In genomic region chr11:77473001-77473800, GRCh38 we compare ENCODE assay signal across 7 cellular contexts. TPM values are rescaled to one million over a fixed set of nuclear protein-coding genes. Genes with fewer than 3 reads are reported as not detected.
DNase-seq lines count a peak whose midpoint lies in the region; ATAC-seq and TF ChIP-seq lines count a peak whose summit lies in the region.

No MANE protein-coding gene starts in this region.

- no peaks in the 10 kb centered on the region for H3K36me3 Mint-ChIP-seq in activated naive CD8-positive, alpha-beta T cell treated with anti-CD3 and anti-CD28 coated beads for 36 hours

- H3K27ac ChIP-seq in Peyer's patch (peak overlapping the region; percentile 68 to 91 (median 88)), uterus (peak overlapping the region; percentile 78 to 84)

- H3K4me3 ChIP-seq in Peyer's patch (peak overlapping the region; percentile 50 to 85 (median 66)), uterus (peak overlapping the region; percentile 50 to 71)

- DNase-seq in GM13977 (ENCODE audit: low spot score) (peak; percentile 72), Peyer's patch (peak; percentile 24 to 81 (median 66)), left cardiac atrium (peak; percentile 53), posterior vena cava (ENCODE audit: low spot score) (peak; percentile 82), uterus (peak; percentile 41 to 42)
- DNase-seq in activated naive CD8-positive, alpha-beta T cell treated with anti-CD3 and anti-CD28 coated beads for 36 hours: peak; percentile 65

- H3K36me3 ChIP-seq in Peyer's patch (no peaks in the 10 kb centered on the region), uterus (no peaks in the 10 kb centered on the region)

- in situ Hi-C loops in GM13977 (cut with MboI; ENCODE audit: low pct_unique_long_range_greater_than_20kb, low sequenced_read_pairs, unreplicated experiment): loop anchor here (25.0 kb wide), 1 partner anchor 111 kb away; no protein-coding TSS in a partner anchor

- ATAC-seq in HG02885 (IDR thresholded peaks at IDR 0.05; ENCODE audit: poor library complexity, unreplicated experiment) (peak; percentile 45), left cardiac atrium (peak; percentile 73 to 87)

- no peaks in the 10 kb centered on the region for H3K9me3 Mint-ChIP-seq in activated naive CD8-positive, alpha-beta T cell treated with anti-CD3 and anti-CD28 coated beads for 36 hours

- intact Hi-C loops in left cardiac atrium (cut with DNase I): no loop called here
- intact Hi-C loops in posterior vena cava (cut with DNase I): no loop called here
- intact Hi-C loops in uterus (cut with DNase I; ENCODE audit: low total_unique reads): no loop called here

- peak overlapping the region; percentile 69 for H3K27ac Mint-ChIP-seq in activated naive CD8-positive, alpha-beta T cell treated with anti-CD3 and anti-CD28 coated beads for 36 hours

- H3K4me3 Mint-ChIP-seq in activated naive CD8-positive, alpha-beta T cell treated with anti-CD3 and anti-CD28 coated beads for 36 hours: peak overlapping the region; percentile 83

- peaks cover 0 to 28% (median 3%) of the 10 kb centered on the region in 4 donors for H3K4me1 ChIP-seq in Peyer's patch
- H3K4me1 ChIP-seq in uterus: no peaks in the 10 kb centered on the region

- H3K4me1 Mint-ChIP-seq in activated naive CD8-positive, alpha-beta T cell treated with anti-CD3 and anti-CD28 coated beads for 36 hours: peaks cover 13% of the 10 kb centered on the region

- TF ChIP-seq POLR2A in Peyer's patch (IDR thresholded peaks at IDR 0.05): peak in 1 of 2 donors; percentile 9
- TF ChIP-seq POLR2A in uterus (IDR thresholded peaks at IDR 0.05): no peak

- no peak for TF ChIP-seq CTCF in GM13977 (IDR thresholded peaks at IDR 0.05; ENCODE audit: extremely low read depth, insufficient read depth, missing control alignments)
- peak in 1 of 6 experiments; percentile 4 for TF ChIP-seq CTCF in Peyer's patch (IDR thresholded peaks at IDR 0.05)
- TF ChIP-seq CTCF in uterus (IDR thresholded peaks at IDR 0.05): no peak

- H3K27me3 Mint-ChIP-seq in activated naive CD8-positive, alpha-beta T cell treated with anti-CD3 and anti-CD28 coated beads for 36 hours: peaks cover 8% of the 10 kb centered on the region

- H3K27me3 ChIP-seq in Peyer's patch: no peaks in the 10 kb centered on the region
- H3K27me3 ChIP-seq in uterus: no peaks in the 10 kb centered on the region

- no peaks in the 10 kb centered on the region for H3K9me3 ChIP-seq in Peyer's patch
- H3K9me3 ChIP-seq in uterus: no peaks in the 10 kb centered on the region

RNA-seq across cellular contexts. Expression of gene PAK1, which starts 0.7 kb away (rescaled TPM):
- total RNA-seq in Peyer's patch (100 to 1,000 TPM in 2 of 4 donors, 10 to 100 TPM in 2; 60.2 to 127 (median 103) TPM), left cardiac atrium (10 to 100 TPM; 17.1 to 20.3 TPM), posterior vena cava (10 to 100 TPM; 31.0 to 31.9 TPM), uterus (10 to 100 TPM; 17.4 to 55.2 (median 35.7) TPM)
- total RNA-seq in activated naive CD8-positive, alpha-beta T cell treated with anti-CD3 and anti-CD28 coated beads for 36 hours: 10 to 100 TPM; 40.1 to 43.0 TPM

Comparison
In these comparisons a context has a peak if more than half of its experiments do, and no peak if none do; other contexts are left out.
1. Peak in every context shown above with its lines: DNase-seq, ATAC-seq, H3K4me3 ChIP-seq and H3K27ac ChIP-seq.